Comparison of ENCODE assay signal across 20 cellular contexts in the genomic region with DNA sequence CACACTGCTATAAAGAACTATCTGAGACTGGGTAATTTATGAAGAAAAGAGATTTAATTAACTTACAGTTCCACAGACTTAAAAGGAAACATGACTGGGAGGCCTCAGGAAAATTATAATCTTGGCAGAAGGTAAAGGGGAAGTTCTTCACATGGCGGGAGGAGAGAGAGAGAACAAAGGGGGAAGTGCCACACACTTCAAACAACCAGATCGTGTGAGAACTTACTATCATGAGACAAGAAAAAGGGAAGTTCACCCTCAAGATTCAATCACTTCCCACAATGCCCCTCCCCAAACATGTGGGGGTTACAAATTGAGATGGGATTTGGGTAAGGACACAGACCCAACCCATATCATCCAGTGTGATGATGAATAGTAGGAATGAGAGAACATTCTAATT.
"Had no signal": no experiment of that assay in that cellular context is flagged by ENCODE, and none has a peak within 500 bp of the region (broad histone marks: within the 10 kb centered on the region; RNA-seq: fewer than 3 reads in every experiment).

No MANE protein-coding gene starts in this region.

- H3K4me3 ChIP-seq: right atrium auricular region, skin epidermis, tibial nerve, vagina had no signal

- H3K27ac ChIP-seq: right atrium auricular region, skin epidermis, tibial nerve, vagina had no signal

- ATAC-seq: activated T-cell treated with anti-CD3 and anti-CD28 coated beads, Interleukin-2, amount 50 U/mL, for 4 hours; WTC11 had no signal

- H3K27ac Mint-ChIP-seq: activated CD4-positive, alpha-beta memory T cell treated with anti-CD3 and anti-CD28 coated beads, Interleukin-2, amount 10 ng/mL, durations not matched to agents 7 days and 5 days; endodermal cell; nephron progenitor cell; progenitor cell of endocrine pancreas; WTC11 had no signal

- DNase-seq: activated CD4-positive, alpha-beta memory T cell treated with anti-CD3 and anti-CD28 coated beads, Interleukin-2, amount 10 ng/mL, durations not matched to agents 7 days and 5 days; activated CD4-positive, alpha-beta T cell treated with anti-CD3 and anti-CD28 coated beads for 4 hours; activated effector memory CD4-positive, alpha-beta T cell treated with Interleukin-2 at 50 U/mL for 16 hours; activated naive CD4-positive, alpha-beta T cell treated with anti-CD3 and anti-CD28 coated beads, Interleukin-2, amount 50 U/mL, for 16 hours; activated T-cell treated with anti-CD3 and anti-CD28 coated beads, Interleukin-2, amount 50 U/mL, for 4 hours; dermis blood vessel endothelial cell; endodermal cell; head of caudate nucleus; nephron progenitor cell; occipital lobe; stimulated activated CD4-positive, alpha-beta T cell treated with anti-CD3 and anti-CD28 coated beads, Interleukin-4, amount 100 ng/mL, for 24 hours; stimulated activated naive CD4-positive, alpha-beta T cell treated with Interleukin-2 at 50 U/mL for 16 hours; substantia nigra had no signal

- H3K36me3 ChIP-seq: right atrium auricular region, vagina had no signal

- H3K4me1 Mint-ChIP-seq: activated CD4-positive, alpha-beta memory T cell treated with anti-CD3 and anti-CD28 coated beads, Interleukin-2, amount 10 ng/mL, durations not matched to agents 7 days and 5 days; endodermal cell; nephron progenitor cell; WTC11 had no signal

- H3K4me3 Mint-ChIP-seq: activated CD4-positive, alpha-beta memory T cell treated with anti-CD3 and anti-CD28 coated beads, Interleukin-2, amount 10 ng/mL, durations not matched to agents 7 days and 5 days; activated T-cell treated with anti-CD3 and anti-CD28 coated beads, Interleukin-2, amount 50 U/mL, for 4 hours; endodermal cell; nephron progenitor cell; WTC11 had no signal

- H3K27me3 Mint-ChIP-seq: activated CD4-positive, alpha-beta memory T cell treated with anti-CD3 and anti-CD28 coated beads, Interleukin-2, amount 10 ng/mL, durations not matched to agents 7 days and 5 days; progenitor cell of endocrine pancreas had no signal

- H3K27me3 ChIP-seq: right atrium auricular region, tibial nerve, vagina had no signal

- FAIRE-seq: frontal cortex had no signal

- H3K4me1 ChIP-seq: right atrium auricular region, tibial nerve, vagina had no signal
